Comparison of ENCODE assay signal across 1 cellular context in genomic region chr1:155971910-155972809, GRCh38.
TF ChIP-seq lines count a peak whose summit lies in the region.

No MANE protein-coding gene starts in this region.

TF ChIP-seq in IMR-90, 13 proteins besides CTCF, POLR2A, EP300 and RAD21 (continued from another document):
- TF ChIP-seq USF2 (IDR thresholded peaks at IDR 0.05; ENCODE audit: low read depth, low read length) (no peak), NFE2L2 (IDR thresholded peaks at IDR 0.05; ENCODE audit: low read depth, low read length) (no peak), MAZ (IDR thresholded peaks at IDR 0.05; ENCODE audit: borderline replicate concordance, low read depth, low read length) (no peak), RCOR1 (IDR thresholded peaks at IDR 0.05; ENCODE audit: insufficient replicate concordance, low read length) (no peak)
